8 cellular contexts compared by ENCODE assay signal in genomic region chr3:183385698-183386590, GRCh38. TPM values are rescaled to one million over a fixed set of nuclear protein-coding genes. Genes with fewer than 3 reads are reported as not detected.
DNase-seq lines count a peak whose midpoint lies in the region; ATAC-seq and TF ChIP-seq lines count a peak whose summit lies in the region.

No MANE protein-coding gene starts in this region.

- H2AFZ ChIP-seq in MM.1S (ENCODE audit: low read length), result no peak overlapping the region

- WGBS in heart left ventricle, 4 donors, result 63 to 69% (median 65%) methylated on average over 11 of the region's 11 CpGs
- 65% methylated on average over 11 of the region's 11 CpGs for WGBS in prostate gland

- no peaks in the 10 kb centered on the region; the same call in 1 of the 2 replicates for H3F3A ChIP-seq in MM.1S (ENCODE audit: insufficient read depth, low read length)

- H3K36me3 ChIP-seq in MM.1S (replicated peaks; ENCODE audit: insufficient read depth, low read length) (no peaks in the 10 kb centered on the region), SK-N-MC (ENCODE audit: insufficient read depth, low read length) (no peaks in the 10 kb centered on the region), heart left ventricle (no peaks in the 10 kb centered on the region), prostate gland (no peaks in the 10 kb centered on the region)

- TF ChIP-seq POLR2A in heart left ventricle (IDR thresholded peaks at IDR 0.05), result no peak
- TF ChIP-seq POLR2A in prostate gland (IDR thresholded peaks at IDR 0.05), result no peak

- ATAC-seq in GM21447 (IDR thresholded peaks at IDR 0.05; ENCODE audit: unreplicated experiment), result peak; percentile 58
- peak in 3 of 4 donors; percentile 83 to 89 (median 87) for ATAC-seq in heart left ventricle
- no peak for ATAC-seq in HG03097 (IDR thresholded peaks at IDR 0.05; ENCODE audit: low FRiP score, unreplicated experiment)

- H3K27me3 ChIP-seq in MM.1S (replicated peaks; ENCODE audit: insufficient read depth, low read length), result no peaks in the 10 kb centered on the region
- H3K27me3 ChIP-seq in heart left ventricle, result no peaks in the 10 kb centered on the region
- no peaks in the 10 kb centered on the region for H3K27me3 ChIP-seq in prostate gland (replicated peaks; ENCODE audit: insufficient read depth)

- no peaks in the 10 kb centered on the region for H3K9me2 ChIP-seq in MM.1S (replicated peaks; ENCODE audit: insufficient read depth, low read length)

- H3K27ac ChIP-seq in MM.1S (ENCODE audit: low read length) (no peak overlapping the region), SK-N-MC (peak overlapping the region; percentile 92), heart left ventricle (no peak overlapping the region), prostate gland (peak overlapping the region in 1 of 2 donors; percentile 3)

- TF ChIP-seq CTCF in MM.1S (IDR thresholded peaks at IDR 0.05; ENCODE audit: low read length) (peak; percentile 90), heart left ventricle (IDR thresholded peaks at IDR 0.05) (peak; percentile 59 to 80 (median 70)), prostate gland (IDR thresholded peaks at IDR 0.05) (peak; percentile 55 to 85 (median 82))

- H3K4me3 ChIP-seq in MM.1S (ENCODE audit: low read length) (no peak overlapping the region), SK-N-MC (peak overlapping the region; percentile 25), heart left ventricle (no peak overlapping the region), prostate gland (no peak overlapping the region)

- no peaks in the 10 kb centered on the region for H3K79me2 ChIP-seq in MM.1S (ENCODE audit: low read length)

- intact Hi-C loops in heart left ventricle (cut with DNase I) (loop anchor here in 8 of 10 donors (1.0 to 10.0 kb wide), 7 partner anchors 131 to 479 kb away; partner anchors contain the start of gene B3GNT5 (in 2 of the 8)), prostate gland (cut with DNase I) (no loop called here)

- no peak overlapping the region for H3K9ac ChIP-seq in MM.1S (ENCODE audit: low read length)
- peak overlapping the region; percentile 49 for H3K9ac ChIP-seq in SK-N-MC (ENCODE audit: insufficient read length)

- no peak overlapping the region for H3K4me2 ChIP-seq in MM.1S (ENCODE audit: low read depth, low read length)

- DNase-seq in COLO668 (lab: John Stamatoyannopoulos, UW; ENCODE audit: unreplicated experiment), result peak; percentile 39
- DNase-seq in MM.1S, result peak; percentile 80
- DNase-seq in SK-N-MC (ENCODE audit: low read depth, low spot score), result peak; percentile 90
- DNase-seq in activated naive CD8-positive, alpha-beta T cell treated with anti-CD3 and anti-CD28 coated beads, Interleukin-2, amount 50 U/mL, for 16 hours (ENCODE audit: low read depth, low spot score), result peak; percentile 15
- DNase-seq in heart left ventricle, result peak in 2 of 5 donors; percentile 27 to 46
- peak; percentile 64 for DNase-seq in prostate gland (ENCODE audit: low spot score)

- H4K20me1 ChIP-seq in MM.1S (ENCODE audit: insufficient read depth, low read length), result no peaks in the 10 kb centered on the region

- H3K9me3 ChIP-seq in MM.1S (replicated peaks; ENCODE audit: insufficient read depth, low read length) (no peaks in the 10 kb centered on the region), SK-N-MC (ENCODE audit: low read depth, low read length) (no peaks in the 10 kb centered on the region), heart left ventricle (no peaks in the 10 kb centered on the region), prostate gland (no peaks in the 10 kb centered on the region)

- H3K4me1 ChIP-seq in MM.1S (ENCODE audit: low read length) (peaks cover 12% of the 10 kb centered on the region), heart left ventricle (peaks cover 0 to 16% (median 0%) of the 10 kb centered on the region in 12 donors), prostate gland (replicated peaks) (no peaks in the 10 kb centered on the region)

RNA-seq across cellular contexts. Expression of gene MCF2L2, which starts 42.5 kb away (rescaled TPM):
- total RNA-seq in heart left ventricle, result 1 to 10 TPM in 1 of 9 donors, under 1 TPM in 7, not detected in 1; 0.12 to 1.4 (median 0.23) TPM
- polyA plus RNA-seq in heart left ventricle, result under 1 TPM; 0.12 to 0.46 TPM
- 1 to 10 TPM in 1 of 2 donors, under 1 TPM in 1; 0.41 to 4.0 TPM for total RNA-seq in prostate gland
